8 cellular contexts compared by ENCODE assay signal in the genomic region with DNA sequence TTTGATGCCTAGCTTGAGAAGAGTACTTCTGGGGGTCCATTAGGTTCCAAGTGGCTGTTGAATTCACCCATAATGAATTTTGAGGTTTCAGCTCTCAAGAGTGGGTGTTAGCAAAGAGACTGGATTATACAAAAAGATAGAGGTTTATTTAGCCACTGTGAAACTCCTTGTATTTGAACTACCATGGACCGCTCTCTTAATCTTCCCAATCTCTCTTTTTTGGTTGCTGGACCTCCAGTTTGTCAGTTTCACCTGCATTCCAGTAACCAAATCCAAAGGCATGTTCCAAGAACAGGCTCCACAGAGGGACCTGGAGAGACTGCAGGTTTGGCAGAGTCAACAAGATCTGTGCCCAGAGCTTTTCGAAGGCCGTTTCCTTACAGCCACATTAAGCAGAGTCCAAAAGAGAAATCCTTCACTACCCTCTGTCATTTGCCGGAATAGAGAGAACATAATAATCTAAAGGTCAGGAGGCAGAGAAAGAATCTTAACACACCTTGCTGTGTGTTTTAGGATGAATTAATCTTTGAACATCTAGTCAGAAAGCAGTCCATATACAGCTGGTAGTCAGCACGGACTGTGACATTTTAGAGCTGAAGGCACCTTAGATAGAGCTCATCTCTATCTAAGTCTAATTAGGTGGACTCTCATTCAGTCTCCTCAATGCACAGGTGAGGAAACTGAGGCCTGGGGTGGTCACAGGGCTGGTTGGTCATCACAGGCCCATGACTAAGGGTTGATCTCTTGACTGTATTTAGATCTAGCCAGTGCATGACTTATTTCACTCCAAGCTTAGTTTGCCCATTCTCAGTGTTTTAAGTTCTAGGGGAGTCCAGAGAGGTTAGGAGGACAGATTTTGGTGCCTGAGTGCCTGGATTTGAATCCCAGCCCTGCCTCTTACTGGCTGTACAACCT. TPM values are rescaled to one million over a fixed set of nuclear protein-coding genes. Genes with fewer than 3 reads are reported as not detected.
DNase-seq lines count a peak whose midpoint lies in the region; ATAC-seq and TF ChIP-seq lines count a peak whose summit lies in the region.

No MANE protein-coding gene starts in this region.

- peak overlapping the region; percentile 80 to 94 for H3K27ac Mint-ChIP-seq in natural killer cell treated with Interleukin-12 subunit alpha and Interleukin-12 subunit beta and Interleukin-15 and Interleukin-18, amount 100 ng/mL, for 72 hours
- no peak overlapping the region for H3K27ac Mint-ChIP-seq in natural killer cell

- no peak for TF ChIP-seq POLR2A in lower leg skin (IDR thresholded peaks at IDR 0.05)
- no peak for TF ChIP-seq POLR2A in vagina (IDR thresholded peaks at IDR 0.05)

- no peaks in the 10 kb centered on the region for H3K27me3 Mint-ChIP-seq in natural killer cell treated with Interleukin-12 subunit alpha and Interleukin-12 subunit beta and Interleukin-15 and Interleukin-18, amount 100 ng/mL, for 72 hours
- no peaks in the 10 kb centered on the region for H3K27me3 Mint-ChIP-seq in natural killer cell (ENCODE audit: low read depth in 2 of 2)

- H3K9me3 Mint-ChIP-seq in natural killer cell treated with Interleukin-12 subunit alpha and Interleukin-12 subunit beta and Interleukin-15 and Interleukin-18, amount 100 ng/mL, for 72 hours: no peaks in the 10 kb centered on the region
- H3K9me3 Mint-ChIP-seq in natural killer cell: no peaks in the 10 kb centered on the region

- intact Hi-C loops in natural killer cell (cut with micrococcal nuclease) (loop anchor here (2.0 kb wide), 3 partner anchors 23 to 245 kb away; partner anchors contain the start of gene POLG), ascending aorta (cut with DNase I) (loop anchor here (1.0 to 5.0 kb wide), 4 partner anchors 12 to 177 kb away; partner anchors contain the start of gene MFGE8), lower leg skin (cut with DNase I; ENCODE audit: low total_unique reads) (no loop called here), vagina (cut with DNase I) (loop anchor here (5.0 kb wide), 1 partner anchor 72 kb away; no protein-coding TSS in a partner anchor)

- H3K4me1 ChIP-seq in ascending aorta: peaks cover 10 to 41% of the 10 kb centered on the region in 2 donors
- H3K4me1 ChIP-seq in vagina: peaks cover 44% of the 10 kb centered on the region

- H3K27ac ChIP-seq in ascending aorta: peak overlapping the region; percentile 96 to 98
- H3K27ac ChIP-seq in vagina: peak overlapping the region; percentile 94

- no peak for ATAC-seq in natural killer cell treated with Interleukin-12 subunit alpha and Interleukin-12 subunit beta and Interleukin-15 and Interleukin-18, amount 100 ng/mL, for 72 hours
- no peak for ATAC-seq in natural killer cell
- no peak for ATAC-seq in GM18511 (IDR thresholded peaks at IDR 0.05; ENCODE audit: unreplicated experiment)

- H3K4me3 ChIP-seq in ascending aorta: peak overlapping the region; percentile 79 to 83
- peak overlapping the region; percentile 86 for H3K4me3 ChIP-seq in lower leg skin (ENCODE audit: low read depth, poor library complexity, severe bottlenecking)
- H3K4me3 ChIP-seq in vagina: peak overlapping the region; percentile 82 to 99

- H3K9me3 ChIP-seq in ascending aorta: no peaks in the 10 kb centered on the region
- H3K9me3 ChIP-seq in vagina: no peaks in the 10 kb centered on the region

- H3K4me3 Mint-ChIP-seq in natural killer cell treated with Interleukin-12 subunit alpha and Interleukin-12 subunit beta and Interleukin-15 and Interleukin-18, amount 100 ng/mL, for 72 hours: no peak overlapping the region
- no peak overlapping the region for H3K4me3 Mint-ChIP-seq in natural killer cell

- H3K36me3 ChIP-seq in ascending aorta (peaks cover 3 to 9% of the 10 kb centered on the region in 2 donors), vagina (no peaks in the 10 kb centered on the region)

- H3K36me3 Mint-ChIP-seq in natural killer cell treated with Interleukin-12 subunit alpha and Interleukin-12 subunit beta and Interleukin-15 and Interleukin-18, amount 100 ng/mL, for 72 hours: peaks cover 6% of the 10 kb centered on the region
- H3K36me3 Mint-ChIP-seq in natural killer cell: peaks cover 7% of the 10 kb centered on the region

- H3K27me3 ChIP-seq in ascending aorta: no peaks in the 10 kb centered on the region
- no peaks in the 10 kb centered on the region for H3K27me3 ChIP-seq in vagina

- TF ChIP-seq CTCF in natural killer cell (IDR thresholded peaks at IDR 0.05) (no peak), ascending aorta (IDR thresholded peaks at IDR 0.05) (no peak), lower leg skin (IDR thresholded peaks at IDR 0.05) (no peak), vagina (IDR thresholded peaks at IDR 0.05) (no peak)

- WGBS in lower leg skin, 2 donors: 61 to 62% methylated on average over 5 of the region's 5 CpGs

- peaks cover 39 to 43% of the 10 kb centered on the region in 2 donors for H3K4me1 Mint-ChIP-seq in natural killer cell treated with Interleukin-12 subunit alpha and Interleukin-12 subunit beta and Interleukin-15 and Interleukin-18, amount 100 ng/mL, for 72 hours (ENCODE audit: low read depth in 2 of 2)
- peaks cover 50 to 53% of the 10 kb centered on the region in 2 donors for H3K4me1 Mint-ChIP-seq in natural killer cell

- DNase-seq in natural killer cell treated with Interleukin-12 subunit alpha and Interleukin-12 subunit beta and Interleukin-15 and Interleukin-18, amount 100 ng/mL, for 72 hours (ENCODE audit: low spot score): no peak
- DNase-seq in natural killer cell (no peak), ascending aorta (ENCODE audit: low spot score in 2 of 2) (peak in 1 of 2 donors; percentile 65), lower leg skin (ENCODE audit: low spot score in 2 of 2) (peak in 1 of 2 donors; percentile 69), vagina (ENCODE audit: extremely low spot score in 2 of 2) (no peak), NCI-H82 treated with DMSO at 0.1 percent for 48 hours (lab: John Stamatoyannopoulos, UW; ENCODE audit: unreplicated experiment) (no peak), NCI-H2081 treated with DMSO at 0.1 percent for 48 hours (lab: John Stamatoyannopoulos, UW) (no peak)

RNA-seq across cellular contexts. Expression of gene ABHD2, which starts 1.3 kb away (rescaled TPM):
- total RNA-seq in natural killer cell treated with Interleukin-12 subunit alpha and Interleukin-12 subunit beta and Interleukin-15 and Interleukin-18, amount 100 ng/mL, for 72 hours: 100 to 1,000 TPM; 130 to 214 TPM
- 100 to 1,000 TPM; 187 to 236 (median 191) TPM for total RNA-seq in natural killer cell
- 228 TPM for total RNA-seq in ascending aorta
- total RNA-seq in lower leg skin: 10 to 100 TPM; 21.5 to 57.3 (median 38.5) TPM
- total RNA-seq in vagina: 33.6 TPM

Comparison
In these comparisons a context has a peak if more than half of its experiments do, and no peak if none do; other contexts are left out.
1. H3K27ac Mint-ChIP-seq: peak in natural killer cell treated with Interleukin-12 subunit alpha and Interleukin-12 subunit beta and Interleukin-15 and Interleukin-18, amount 100 ng/mL, for 72 hours (2 of 2); none in natural killer cell (0 of 2).
2. Peak in every context shown above with its lines, with median percentiles within 50 percentile points of each other: H3K4me3 ChIP-seq.